In genomic region chr1:5974631-5975030, GRCh38 we compare ENCODE assay signal across 14 cellular contexts.
"Had no signal": no experiment of that assay in that cellular context is flagged by ENCODE, and none has a peak within 500 bp of the region (broad histone marks: within the 10 kb centered on the region; RNA-seq: fewer than 3 reads in every experiment).

No MANE protein-coding gene starts in this region.

- H2AFZ ChIP-seq: neural progenitor cell had no signal

- H3K27ac Mint-ChIP-seq: activated CD4-positive, alpha-beta memory T cell treated with anti-CD3 and anti-CD28 coated beads, Interleukin-2, amount 10 ng/mL, durations not matched to agents 7 days and 5 days; activated naive CD4-positive, alpha-beta T cell treated with anti-CD3 and anti-CD28 coated beads, Interleukin-2, amount 50 U/mL, for 24 hours; dendritic cell treated with granulocyte-macrophage colony-stimulating factor and Interleukin-4, amounts not matched to agents 40 ng/mL and 50 ng/mL, for 4 days; mesothelial cell of epicardium; neural progenitor cell; progenitor cell of endocrine pancreas had no signal

- H3K27me3 Mint-ChIP-seq: activated CD4-positive, alpha-beta memory T cell treated with anti-CD3 and anti-CD28 coated beads, Interleukin-2, amount 10 ng/mL, durations not matched to agents 7 days and 5 days; activated CD8-positive, alpha-beta memory T cell treated with anti-CD3 and anti-CD28 coated beads, Interleukin-2, amount 10 ng/mL, durations not matched to agents 7 days and 5 days; activated naive CD4-positive, alpha-beta T cell treated with anti-CD3 and anti-CD28 coated beads, Interleukin-2, amount 50 U/mL, for 24 hours; dendritic cell treated with granulocyte-macrophage colony-stimulating factor and Interleukin-4, amounts not matched to agents 40 ng/mL and 50 ng/mL, for 4 days; naive thymus-derived CD8-positive, alpha-beta T cell had no signal

- H3K4me3 Mint-ChIP-seq: activated CD4-positive, alpha-beta memory T cell treated with anti-CD3 and anti-CD28 coated beads, Interleukin-2, amount 10 ng/mL, durations not matched to agents 7 days and 5 days; activated CD8-positive, alpha-beta memory T cell treated with anti-CD3 and anti-CD28 coated beads, Interleukin-2, amount 10 ng/mL, durations not matched to agents 7 days and 5 days; activated naive CD4-positive, alpha-beta T cell treated with anti-CD3 and anti-CD28 coated beads, Interleukin-2, amount 50 U/mL, for 24 hours; dendritic cell treated with granulocyte-macrophage colony-stimulating factor and Interleukin-4, amounts not matched to agents 40 ng/mL and 50 ng/mL, for 4 days; mesothelial cell of epicardium; neural progenitor cell had no signal

- H3K36me3 ChIP-seq: neural progenitor cell had no signal

- H3K9ac ChIP-seq: neural progenitor cell had no signal

- H3K36me3 Mint-ChIP-seq: naive thymus-derived CD8-positive, alpha-beta T cell had no signal

- DNase-seq: activated gamma-delta T cell treated with Interleukin-2 at 50 U/mL for 16 hours, activated T-cell treated with anti-CD3 and anti-CD28 coated beads for 4 hours, heart right ventricle had no signal

- H3K27ac ChIP-seq: body of pancreas, heart right ventricle, neural progenitor cell, thyroid gland had no signal

- H3K4me3 ChIP-seq: body of pancreas, heart right ventricle, lung, neural progenitor cell, thyroid gland had no signal

- H3K9me3 Mint-ChIP-seq: activated naive CD4-positive, alpha-beta T cell treated with anti-CD3 and anti-CD28 coated beads, Interleukin-2, amount 50 U/mL, for 24 hours; dendritic cell treated with granulocyte-macrophage colony-stimulating factor and Interleukin-4, amounts not matched to agents 40 ng/mL and 50 ng/mL, for 4 days; mesothelial cell of epicardium; naive thymus-derived CD8-positive, alpha-beta T cell had no signal

- H3K4me2 ChIP-seq: neural progenitor cell had no signal

- H3K9me3 ChIP-seq: body of pancreas, heart right ventricle, thyroid gland had no signal

- H3K4me1 ChIP-seq: neural progenitor cell had no signal

- H3K27me3 ChIP-seq: body of pancreas, heart right ventricle, neural progenitor cell, thyroid gland had no signal
